ENCODE assay signal across 1 cellular context in the genomic region with DNA sequence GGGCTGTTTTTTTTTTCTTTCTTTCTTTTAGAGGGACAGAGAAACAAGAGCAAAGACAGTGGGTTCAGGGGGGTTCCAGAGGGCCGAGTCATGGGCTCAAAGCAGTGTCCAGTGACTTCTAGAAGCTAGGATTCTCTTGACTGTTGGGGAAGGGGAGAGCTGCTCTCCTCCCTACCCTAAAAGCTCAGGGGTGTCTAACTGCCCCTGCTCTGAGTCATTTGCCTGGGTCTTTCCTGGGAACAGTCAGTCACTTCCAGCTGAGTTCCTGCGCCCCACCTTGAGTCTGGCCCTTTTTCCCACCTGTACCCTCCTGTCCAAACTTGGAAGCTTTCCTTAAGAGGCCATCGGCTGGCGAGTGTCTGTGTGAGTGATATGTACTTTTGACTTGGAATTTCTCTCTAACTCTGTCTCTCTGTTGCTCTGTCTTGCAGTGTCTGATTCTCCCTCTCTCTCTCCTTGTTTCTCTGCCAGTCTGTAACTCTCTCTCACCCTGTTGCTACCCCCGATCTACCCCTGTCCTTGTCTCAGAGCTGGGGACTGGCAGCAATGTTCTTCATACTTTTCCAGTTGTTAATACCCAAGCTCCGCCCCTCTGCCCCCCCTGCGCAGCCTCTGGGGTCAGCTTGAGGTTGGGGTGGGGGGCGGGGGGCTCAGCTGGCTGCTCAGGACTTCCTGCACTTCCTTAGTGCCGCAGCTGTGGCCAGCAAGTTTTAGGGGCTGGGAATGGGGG.
TF ChIP-seq lines count a peak whose summit lies in the region.

No MANE protein-coding gene starts in this region.

TF ChIP-seq in GM12891, 5 proteins besides CTCF, POLR2A, EP300 and RAD21 (continued from another document):
- TF ChIP-seq SPI1 (IDR thresholded peaks at IDR 0.05; ENCODE audit: low read depth, low read length): no peak
- TF ChIP-seq TAF1 (IDR thresholded peaks at IDR 0.05; ENCODE audit: low read depth, low read length): no peak
- no peak for TF ChIP-seq POLR2AphosphoS5 (IDR thresholded peaks at IDR 0.05; ENCODE audit: low read depth, low read length)
